In the genomic region with DNA sequence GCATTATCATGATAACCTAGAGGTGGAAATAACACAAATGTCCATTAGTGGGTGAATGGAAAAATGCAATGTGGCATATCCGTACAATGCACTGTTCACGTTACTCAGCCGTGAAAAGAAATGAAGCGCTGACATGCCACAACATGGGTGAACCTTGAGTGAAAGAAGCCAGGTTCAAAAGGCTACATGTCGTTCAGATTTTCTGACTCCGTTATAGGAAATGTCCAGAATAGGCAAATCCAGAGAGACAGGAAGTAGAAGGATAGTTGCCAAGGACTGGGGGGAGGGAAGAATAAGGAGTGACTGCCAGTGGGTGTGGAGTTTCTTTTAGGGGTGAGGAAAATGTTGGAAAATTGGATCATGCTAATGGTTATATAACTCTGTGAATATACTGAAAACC, we compare ENCODE assay signal across 1 cellular context.
TF ChIP-seq lines count a peak whose summit lies in the region.

No MANE protein-coding gene starts in this region.

TF ChIP-seq in WTC11, 78 proteins besides CTCF, POLR2A, EP300 and RAD21 (continued from another document):
- no peak for TF ChIP-seq ZNF281 (CRISPR knock-in tag; IDR thresholded peaks at IDR 0.05)
- TF ChIP-seq, protein P1, sequence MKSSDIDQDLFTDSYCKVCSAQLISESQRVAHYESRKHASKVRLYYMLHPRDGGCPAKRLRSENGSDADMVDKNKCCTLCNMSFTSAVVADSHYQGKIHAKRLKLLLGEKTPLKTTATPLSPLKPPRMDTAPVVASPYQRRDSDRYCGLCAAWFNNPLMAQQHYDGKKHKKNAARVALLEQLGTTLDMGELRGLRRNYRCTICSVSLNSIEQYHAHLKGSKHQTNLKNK (CRISPR knock-in tag; IDR thresholded peaks at IDR 0.05) = no peak
